Comparison of ENCODE assay signal across 21 cellular contexts in the genomic region with DNA sequence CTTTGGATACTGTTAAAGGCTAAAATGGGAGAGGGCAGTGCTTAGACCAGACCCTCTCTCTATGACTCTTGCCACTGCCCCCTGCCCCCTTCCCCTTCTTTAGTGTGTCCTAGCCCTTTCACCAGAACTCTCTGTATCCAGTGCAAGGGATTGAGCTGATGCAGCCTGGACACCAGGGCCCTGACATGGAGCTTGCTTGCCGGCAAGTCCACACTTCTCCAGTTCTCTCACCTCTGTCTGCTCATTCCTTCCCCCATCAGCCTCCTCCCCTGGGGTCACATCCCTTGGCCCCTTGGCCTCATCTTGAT. TPM values are rescaled to one million over a fixed set of nuclear protein-coding genes. Genes with fewer than 3 reads are reported as not detected.
"Had no signal": no experiment of that assay in that cellular context is flagged by ENCODE, and none has a peak within 500 bp of the region (broad histone marks: within the 10 kb centered on the region; RNA-seq: fewer than 3 reads in every experiment).

No MANE protein-coding gene starts in this region.

- H3K27me3 ChIP-seq: ovary had no signal

- H3K9me3 ChIP-seq: lower lobe of right lung, ovary, vagina had no signal

- H3K36me3 Mint-ChIP-seq: activated naive CD4-positive, alpha-beta T cell treated with anti-CD3 and anti-CD28 coated beads, Interleukin-2, amount 50 U/mL, for 24 hours; stimulated activated effector memory CD8-positive, alpha-beta T cell treated with anti-CD3 and anti-CD28 coated beads, Interleukin-12 subunit alpha, Interleukin-12 subunit beta, amount 100 ng/mL, for 72 hours; WTC11 had no signal

- H3K27ac ChIP-seq: lower lobe of right lung, ovary, vagina had no signal

- H3K9me3 Mint-ChIP-seq: activated CD4-positive, alpha-beta memory T cell treated with anti-CD3 and anti-CD28 coated beads, Interleukin-2, amount 10 ng/mL, durations not matched to agents 7 days and 5 days; activated naive CD4-positive, alpha-beta T cell treated with anti-CD3 and anti-CD28 coated beads, Interleukin-2, amount 50 U/mL, for 24 hours; activated T-cell treated with anti-CD3 and anti-CD28 coated beads, Interleukin-2, amount 50 U/mL, for 4 hours; dendritic cell treated with granulocyte-macrophage colony-stimulating factor and Interleukin-4, amounts not matched to agents 40 ng/mL and 50 ng/mL, for 4 days; effector memory CD8-positive, alpha-beta T cell; stimulated activated effector memory CD8-positive, alpha-beta T cell treated with anti-CD3 and anti-CD28 coated beads, Interleukin-12 subunit alpha, Interleukin-12 subunit beta, amount 100 ng/mL, for 72 hours; WTC11 had no signal

- H3K4me3 Mint-ChIP-seq: activated CD4-positive, alpha-beta memory T cell treated with anti-CD3 and anti-CD28 coated beads, Interleukin-2, amount 10 ng/mL, durations not matched to agents 7 days and 5 days; dendritic cell treated with granulocyte-macrophage colony-stimulating factor and Interleukin-4, amounts not matched to agents 40 ng/mL and 50 ng/mL, for 4 days had no signal

- FAIRE-seq: TTC549 had no signal

- ATAC-seq: activated T-cell treated with anti-CD3 and anti-CD28 coated beads, Interleukin-2, amount 50 U/mL, for 4 hours; effector memory CD8-positive, alpha-beta T cell; left cardiac atrium; lower lobe of right lung; stimulated activated effector memory CD8-positive, alpha-beta T cell treated with anti-CD3 and anti-CD28 coated beads, Interleukin-12 subunit alpha, Interleukin-12 subunit beta, amount 100 ng/mL, for 72 hours; WTC11 had no signal

- H3K27ac Mint-ChIP-seq: activated CD4-positive, alpha-beta memory T cell treated with anti-CD3 and anti-CD28 coated beads, Interleukin-2, amount 10 ng/mL, durations not matched to agents 7 days and 5 days; activated naive CD4-positive, alpha-beta T cell treated with anti-CD3 and anti-CD28 coated beads, Interleukin-2, amount 50 U/mL, for 24 hours; dendritic cell treated with granulocyte-macrophage colony-stimulating factor and Interleukin-4, amounts not matched to agents 40 ng/mL and 50 ng/mL, for 4 days; effector memory CD8-positive, alpha-beta T cell; stimulated activated effector memory CD8-positive, alpha-beta T cell treated with anti-CD3 and anti-CD28 coated beads, Interleukin-12 subunit alpha, Interleukin-12 subunit beta, amount 100 ng/mL, for 72 hours; WTC11 had no signal

- DNase-seq: activated CD4-positive, alpha-beta memory T cell treated with anti-CD3 and anti-CD28 coated beads, Interleukin-2, amount 10 ng/mL, durations not matched to agents 7 days and 5 days; activated CD4-positive, alpha-beta T cell treated with anti-CD3 and anti-CD28 coated beads for 4 hours; activated effector memory CD4-positive, alpha-beta T cell treated with Interleukin-2 at 50 U/mL for 16 hours; activated T-cell treated with anti-CD3 and anti-CD28 coated beads, Interleukin-2, amount 50 U/mL, for 4 hours; amniotic stem cell; central memory CD4-positive, alpha-beta T cell; effector memory CD8-positive, alpha-beta T cell; foreskin melanocyte; left cardiac atrium; lower lobe of right lung; stimulated activated CD4-positive, alpha-beta T cell treated with anti-CD3 and anti-CD28 coated beads, Interleukin-12 subunit alpha, Interleukin-12 subunit beta, amount 100 ng/mL, for 4 hours; stimulated activated CD4-positive, alpha-beta T cell treated with anti-CD3 and anti-CD28 coated beads, Interleukin-2, amount 100 ng/mL, for 24 hours; T-helper 2 cell had no signal

RNA-seq across cellular contexts. Expression of gene WNT6, which starts 1.5 kb away (rescaled TPM):
- total RNA-seq: activated CD4-positive, alpha-beta memory T cell treated with anti-CD3 and anti-CD28 coated beads, Interleukin-2, amount 10 ng/mL, durations not matched to agents 7 days and 5 days; fibroblast of lung; WTC11 had no signal

RNA-seq across cellular contexts. Expression of gene WNT10A, which starts 22.6 kb away (rescaled TPM):
- total RNA-seq: fibroblast of lung, WTC11 had no signal

RNA-seq across cellular contexts. Expression of gene PRKAG3, which starts 26.5 kb away (rescaled TPM):
- total RNA-seq: activated CD4-positive, alpha-beta memory T cell treated with anti-CD3 and anti-CD28 coated beads, Interleukin-2, amount 10 ng/mL, durations not matched to agents 7 days and 5 days; activated T-cell treated with anti-CD3 and anti-CD28 coated beads, Interleukin-2, amount 50 U/mL, for 4 hours; lower lobe of right lung; vagina; WTC11 had no signal
